ENCODE assay signal across 8 cellular contexts in genomic region chr15:98853593-98854420, GRCh38.
DNase-seq lines count a peak whose midpoint lies in the region; ATAC-seq and TF ChIP-seq lines count a peak whose summit lies in the region.

No MANE protein-coding gene starts in this region.

- H3K9me3 ChIP-seq in MM.1S (replicated peaks; ENCODE audit: insufficient read depth, low read length) (no peaks in the 10 kb centered on the region), ectodermal cell (ENCODE audit: control insufficient read depth, low read length) (no peaks in the 10 kb centered on the region)

- peak overlapping the region; percentile 97; the same call in 1 of the 2 replicates for H3K9ac ChIP-seq in MM.1S (ENCODE audit: low read length)

- TF ChIP-seq CTCF in C4-2B (conservative IDR thresholded peaks at IDR 0.05) (no peak), MM.1S (IDR thresholded peaks at IDR 0.05; ENCODE audit: low read length) (no peak), neural crest cell (conservative IDR thresholded peaks at IDR 0.05) (no peak)

- H3K4me2 ChIP-seq in MM.1S (ENCODE audit: low read depth, low read length), result peak overlapping the region; percentile 91

- peak overlapping the region; percentile 69 for H2AFZ ChIP-seq in MM.1S (ENCODE audit: low read length)

- peaks cover 4% of the 10 kb centered on the region for H3K27me3 Mint-ChIP-seq in neural crest cell (ENCODE audit: low read depth)

- H3F3A ChIP-seq in MM.1S (ENCODE audit: insufficient read depth, low read length), result peaks cover 32% of the 10 kb centered on the region

- no peaks in the 10 kb centered on the region for H3K36me3 Mint-ChIP-seq in neural crest cell (ENCODE audit: low read depth)

- H3K9me3 Mint-ChIP-seq in neural crest cell, result no peaks in the 10 kb centered on the region

- H3K79me2 ChIP-seq in MM.1S (ENCODE audit: low read length), result peaks cover 81% of the 10 kb centered on the region

- H3K4me3 ChIP-seq in MM.1S (ENCODE audit: low read length), result peak overlapping the region; percentile 92
- no peak overlapping the region for H3K4me3 ChIP-seq in ectodermal cell (ENCODE audit: insufficient read depth, low read depth, low read length)

- H3K9me2 ChIP-seq in MM.1S (replicated peaks; ENCODE audit: insufficient read depth, low read length), result no peaks in the 10 kb centered on the region

- peaks cover 67% of the 10 kb centered on the region for H3K4me1 Mint-ChIP-seq in neural crest cell

- peak overlapping the region; percentile 61 for H3K27ac ChIP-seq in C4-2B
- H3K27ac ChIP-seq in MM.1S (ENCODE audit: low read length), result peak overlapping the region; percentile 98; the same call in 1 of the 2 replicates
- H3K27ac ChIP-seq in ectodermal cell (ENCODE audit: insufficient read depth, low read depth, low read length, poor library complexity, severe bottlenecking), result peak overlapping the region; percentile 39

- H3K27ac Mint-ChIP-seq in neural crest cell (ENCODE audit: unreplicated experiment), result no peak overlapping the region

- ATAC-seq in GM18502 (IDR thresholded peaks at IDR 0.05; ENCODE audit: poor library complexity, unreplicated experiment), result no peak

- no peaks in the 10 kb centered on the region for H3K27me3 ChIP-seq in MM.1S (replicated peaks; ENCODE audit: insufficient read depth, low read length)
- H3K27me3 ChIP-seq in ectodermal cell (ENCODE audit: control insufficient read depth, insufficient read depth, low read length, poor library complexity, severe bottlenecking), result no peaks in the 10 kb centered on the region

- H3K4me3 Mint-ChIP-seq in neural crest cell, result peak overlapping the region; percentile 93

- WGBS in ectodermal cell, 2 experiments, result 44 to 49% methylated on average over 17 to 18 of the region's 18 CpGs

- H3K4me1 ChIP-seq in MM.1S (ENCODE audit: low read length) (peaks cover 32% of the 10 kb centered on the region), ectodermal cell (ENCODE audit: control insufficient read depth, insufficient read depth, low read length) (peaks cover 38% of the 10 kb centered on the region)

- DNase-seq in MM.1S, result no peak
- DNase-seq in neural crest cell (ENCODE audit: low read depth, low spot score), result no peak
- DNase-seq in AG08396 (ENCODE audit: low spot score), result no peak
- DNase-seq in UCSD-AML1 (lab: John Stamatoyannopoulos, UW; ENCODE audit: unreplicated experiment), result no peak
- no peak for DNase-seq in central memory CD4-positive, alpha-beta T cell

- H3K36me3 ChIP-seq in MM.1S (replicated peaks; ENCODE audit: insufficient read depth, low read length), result no peaks in the 10 kb centered on the region
- no peaks in the 10 kb centered on the region for H3K36me3 ChIP-seq in ectodermal cell (ENCODE audit: control insufficient read depth, insufficient read depth, low read length)

- H4K20me1 ChIP-seq in MM.1S (ENCODE audit: insufficient read depth, low read length), result no peaks in the 10 kb centered on the region

Comparison
In these comparisons a context has a peak if more than half of its experiments do, and no peak if none do; other contexts are left out.
1. H3K27ac ChIP-seq: peak in every context shown above with its lines; median percentile 98 in MM.1S; 61 in C4-2B; 39 in ectodermal cell.